Comparison of ENCODE assay signal across 8 cellular contexts in the genomic region with DNA sequence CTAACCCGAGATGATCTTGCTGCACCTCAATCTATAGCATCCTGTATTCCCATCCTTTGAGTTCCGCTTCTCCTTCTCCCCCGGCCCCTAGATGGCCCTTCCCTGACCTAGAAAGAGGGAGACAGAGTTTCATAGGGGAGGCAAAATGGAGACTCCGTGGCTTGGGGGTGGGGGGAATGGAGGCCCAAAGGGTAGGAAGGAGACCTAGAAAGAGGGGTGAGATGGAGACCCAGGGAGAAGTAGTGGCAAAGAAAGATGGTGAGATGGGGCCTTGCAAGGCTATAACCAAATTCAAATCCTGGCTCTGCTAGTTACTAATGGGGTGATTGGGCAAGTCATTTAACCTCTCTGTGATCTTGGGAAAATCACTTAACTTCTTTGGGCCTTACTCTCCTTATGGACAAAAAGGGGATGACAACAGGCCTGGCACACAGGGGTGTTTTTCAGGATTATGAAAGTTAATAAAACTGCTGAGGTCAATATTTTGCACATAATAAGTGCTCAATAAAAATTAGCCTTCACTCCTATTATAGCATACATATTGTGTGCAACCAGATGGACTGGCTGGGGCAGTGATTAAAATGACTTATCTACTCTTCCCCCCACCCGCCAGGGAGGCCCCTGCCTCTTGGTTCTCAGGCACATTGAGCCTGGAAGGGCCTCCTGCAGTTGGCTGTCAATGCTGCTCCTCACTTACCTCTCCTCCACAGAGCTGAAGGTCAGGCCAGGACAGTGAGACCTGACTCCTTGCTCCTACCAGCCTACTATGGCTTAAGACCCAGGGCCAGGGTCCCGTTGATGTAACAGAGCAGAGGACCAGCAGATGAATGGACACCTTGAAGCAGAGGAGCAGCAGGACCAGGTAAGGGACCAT. TPM values are rescaled to one million over a fixed set of nuclear protein-coding genes. Genes with fewer than 3 reads are reported as not detected.
A peak's percentile ranks its signal among the peaks of the same experiment; 100 is the strongest.
DNase-seq lines count a peak whose midpoint lies in the region; ATAC-seq and TF ChIP-seq lines count a peak whose summit lies in the region.

No MANE protein-coding gene starts in this region.

- TF ChIP-seq CTCF in foreskin fibroblast (IDR thresholded peaks at IDR 0.05; ENCODE audit: low read depth, low read length), result no peak

- peak; percentile 0 for ATAC-seq in GM21515 (IDR thresholded peaks at IDR 0.05; ENCODE audit: unreplicated experiment)
- ATAC-seq in T-helper 17 cell, result no peak
- no peak for ATAC-seq in HG03039 (IDR thresholded peaks at IDR 0.05; ENCODE audit: unreplicated experiment)
- no peak for ATAC-seq in GM19467 (IDR thresholded peaks at IDR 0.05; ENCODE audit: unreplicated experiment)

- peaks cover 7% of the 10 kb centered on the region for H3K36me3 Mint-ChIP-seq in T-helper 17 cell (ENCODE audit: low read depth)

- peaks cover 40% of the 10 kb centered on the region for H3K4me1 Mint-ChIP-seq in T-helper 17 cell

- H3K4me3 ChIP-seq in foreskin fibroblast (ENCODE audit: low read depth in 1 of 2, low read length in 2 of 2) (peak overlapping the region; percentile 88 to 96), skeletal muscle cell (ENCODE audit: low read depth, low read length) (peak overlapping the region; percentile 100)

- no peak for DNase-seq in T-helper 17 cell
- DNase-seq in foreskin fibroblast, result peak in 1 of 2 donors; percentile 44
- DNase-seq in skeletal muscle cell (ENCODE audit: low read depth), result no peak
- no peak for DNase-seq in UCSD-AML1 (lab: John Stamatoyannopoulos, UW; ENCODE audit: unreplicated experiment)
- DNase-seq in stimulated activated CD8-positive, alpha-beta memory T cell treated with anti-CD3 and anti-CD28 coated beads, Interleukin-4, amount 100 ng/mL, for 48 hours, result no peak

- H3K27me3 Mint-ChIP-seq in T-helper 17 cell, result no peaks in the 10 kb centered on the region

- H3K4me3 Mint-ChIP-seq in T-helper 17 cell, result peak overlapping the region; percentile 96

- no peaks in the 10 kb centered on the region for H3K9me3 ChIP-seq in T-helper 17 cell (ENCODE audit: control insufficient read depth, low read length, poor library complexity, severe bottlenecking)

- peak overlapping the region; percentile 98 for H3K27ac Mint-ChIP-seq in T-helper 17 cell

RNA-seq across cellular contexts. Expression of gene SPHK2, which starts 0.6 kb away (rescaled TPM):
- total RNA-seq in T-helper 17 cell, result 10 to 100 TPM; 11.9 to 12.6 TPM

RNA-seq across cellular contexts. Expression of gene RPL18, which starts 1.0 kb away (rescaled TPM):
- 1,000 to 10,000 TPM; 2,478 to 2,506 TPM for total RNA-seq in T-helper 17 cell

RNA-seq across cellular contexts. Expression of gene FAM83E, which starts 5.1 kb away (rescaled TPM):
- 1 to 10 TPM; 3.1 to 3.6 TPM for total RNA-seq in T-helper 17 cell

RNA-seq across cellular contexts. Expression of gene SPACA4, which starts 13.4 kb away (rescaled TPM):
- total RNA-seq in T-helper 17 cell, result not detected

RNA-seq across cellular contexts. Expression of gene DBP, which starts 17.2 kb away (rescaled TPM):
- total RNA-seq in T-helper 17 cell, result 10 to 100 TPM; 29.7 to 38.2 TPM
